ENCODE assay signal across 11 cellular contexts in the genomic region with DNA sequence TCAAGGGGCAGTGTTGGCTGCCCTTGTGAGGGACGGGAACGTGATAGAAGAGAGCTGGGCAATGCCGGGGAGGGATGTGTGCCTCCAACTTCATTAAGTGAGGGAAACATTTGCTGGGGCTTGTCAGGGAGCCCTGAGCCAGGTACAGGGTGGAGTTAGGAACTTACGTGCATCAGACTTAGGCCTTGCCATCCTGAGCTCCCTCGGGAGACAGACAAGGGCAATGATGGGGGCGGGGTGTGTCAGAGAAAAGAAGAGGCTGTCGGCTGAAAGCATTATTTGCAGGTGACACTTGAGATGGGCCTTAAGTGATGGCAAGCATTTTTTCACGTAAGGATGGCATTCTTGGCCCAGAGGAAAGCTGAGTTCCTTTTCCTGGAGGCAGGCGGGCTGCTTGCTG. TPM values are rescaled to one million over a fixed set of nuclear protein-coding genes. Genes with fewer than 3 reads are reported as not detected.
DNase-seq lines count a peak whose midpoint lies in the region; ATAC-seq and TF ChIP-seq lines count a peak whose summit lies in the region.
"Had no signal": no experiment of that assay in that cellular context is flagged by ENCODE, and none has a peak within 500 bp of the region (broad histone marks: within the 10 kb centered on the region; RNA-seq: fewer than 3 reads in every experiment).

No MANE protein-coding gene starts in this region.

- H3K9ac ChIP-seq in muscle layer of colon (ENCODE audit: low read length): peak overlapping the region; percentile 80

- H3K36me3 ChIP-seq in left ventricle myocardium inferior (peaks cover 42% of the 10 kb centered on the region), muscle layer of colon (ENCODE audit: insufficient read depth, low read length) (peaks cover 41% of the 10 kb centered on the region), MG63 (peaks cover 37% of the 10 kb centered on the region)

- H3K4me3 ChIP-seq in left ventricle myocardium inferior (peak overlapping the region; percentile 88), muscle layer of colon (ENCODE audit: low read depth in 1 of 2, low read length in 2 of 2) (peak overlapping the region; percentile 62 to 66), MG63 (no peak overlapping the region)
- H3K4me3 ChIP-seq: SJSA1 had no signal

- intact Hi-C loops in left ventricle myocardium inferior (cut with micrococcal nuclease): no loop called here
- intact Hi-C loops in left ventricle myocardium superior (cut with micrococcal nuclease): no loop called here

- no peak for TF ChIP-seq CTCF in left ventricle myocardium inferior (IDR thresholded peaks at IDR 0.05; ENCODE audit: borderline replicate concordance)

- H3K9me3 ChIP-seq in left ventricle myocardium inferior (replicated peaks): no peaks in the 10 kb centered on the region
- no peaks in the 10 kb centered on the region for H3K9me3 ChIP-seq in muscle layer of colon (ENCODE audit: low read length)
- no peaks in the 10 kb centered on the region for H3K9me3 ChIP-seq in MG63
- H3K9me3 ChIP-seq: SJSA1 had no signal

- H3K4me1 ChIP-seq in left ventricle myocardium inferior: peaks cover 54% of the 10 kb centered on the region
- peaks cover 34% of the 10 kb centered on the region for H3K4me1 ChIP-seq in muscle layer of colon (ENCODE audit: insufficient read depth, low read length)

- ATAC-seq in left ventricle myocardium superior (no peak), HG02588 (IDR thresholded peaks at IDR 0.05; ENCODE audit: unreplicated experiment) (no peak)

- H3K27me3 ChIP-seq in left ventricle myocardium inferior (ENCODE audit: low read depth) (no peaks in the 10 kb centered on the region), muscle layer of colon (ENCODE audit: control insufficient read depth in 1 of 2, insufficient read depth in 2 of 2, low read length in 2 of 2) (no peaks in the 10 kb centered on the region), MG63 (no peaks in the 10 kb centered on the region)
- H3K27me3 ChIP-seq: SJSA1 had no signal

- H3K27ac ChIP-seq in left ventricle myocardium inferior (replicated peaks) (peak overlapping the region; percentile 97), caudate nucleus (ENCODE audit: low read depth, low read length) (peak overlapping the region; percentile 98), muscle layer of colon (ENCODE audit: low read depth, low read length) (peak overlapping the region; percentile 86)
- H3K27ac ChIP-seq: SJSA1 had no signal

- DNase-seq in left ventricle myocardium inferior: no peak
- DNase-seq in left ventricle myocardium superior: no peak
- peak in 6 of 61 donors; percentile 34 to 69 (median 51) for DNase-seq in caudate nucleus (lab: John Stamatoyannopoulos, UW)
- no peak for DNase-seq in GM03348 (ENCODE audit: low spot score)
- no peak for DNase-seq in HuH-7.5 (ENCODE audit: low spot score)
- DNase-seq in MG63: no peak
- DNase-seq: activated T-cell treated with anti-CD3 and anti-CD28 coated beads, Interleukin-2, amount 50 U/mL, for 1 hour had no signal

RNA-seq across cellular contexts. Expression of a gene that starts 1.6 kb away (rescaled TPM):
- total RNA-seq in left ventricle myocardium inferior (30.2 TPM), left ventricle myocardium superior (41.0 TPM)
- total RNA-seq in MG63 (2014; rRNA removed; shearing (Covaris generic); ENCODE audit: low replicate concordance): 4.8 and 8.8 TPM in 2 replicates

RNA-seq across cellular contexts. Expression of a gene that starts 22.4 kb away (rescaled TPM):
- total RNA-seq in left ventricle myocardium inferior: 1.7 TPM
- total RNA-seq in left ventricle myocardium superior: 3.6 TPM
- 2.6 and 2.9 TPM in 2 replicates for total RNA-seq in MG63 (2014; rRNA removed; shearing (Covaris generic); ENCODE audit: low replicate concordance)

RNA-seq across cellular contexts. Expression of a gene that starts 22.5 kb away (rescaled TPM):
- total RNA-seq in left ventricle myocardium inferior: 24.3 TPM
- total RNA-seq in left ventricle myocardium superior: 26.0 TPM
- total RNA-seq in MG63 (2014; rRNA removed; shearing (Covaris generic); ENCODE audit: low replicate concordance): 138 and 139 TPM in 2 replicates

RNA-seq across cellular contexts. Expression of a gene that starts 24.6 kb away (rescaled TPM):
- total RNA-seq in left ventricle myocardium inferior (224 TPM), left ventricle myocardium superior (250 TPM)
- total RNA-seq in MG63 (2014; rRNA removed; shearing (Covaris generic); ENCODE audit: low replicate concordance): 378 and 439 TPM in 2 replicates

RNA-seq across cellular contexts. Expression of a gene that starts 39.0 kb away (rescaled TPM):
- total RNA-seq in left ventricle myocardium inferior: 0.11 TPM
- total RNA-seq in left ventricle myocardium superior: 0.37 TPM
- total RNA-seq in MG63 (2014; rRNA removed; shearing (Covaris generic); ENCODE audit: low replicate concordance): not detected in 2 replicates
- total RNA-seq: HT1080, SJSA1 had no signal
